Comparison of ENCODE assay signal across 16 cellular contexts in the genomic region with DNA sequence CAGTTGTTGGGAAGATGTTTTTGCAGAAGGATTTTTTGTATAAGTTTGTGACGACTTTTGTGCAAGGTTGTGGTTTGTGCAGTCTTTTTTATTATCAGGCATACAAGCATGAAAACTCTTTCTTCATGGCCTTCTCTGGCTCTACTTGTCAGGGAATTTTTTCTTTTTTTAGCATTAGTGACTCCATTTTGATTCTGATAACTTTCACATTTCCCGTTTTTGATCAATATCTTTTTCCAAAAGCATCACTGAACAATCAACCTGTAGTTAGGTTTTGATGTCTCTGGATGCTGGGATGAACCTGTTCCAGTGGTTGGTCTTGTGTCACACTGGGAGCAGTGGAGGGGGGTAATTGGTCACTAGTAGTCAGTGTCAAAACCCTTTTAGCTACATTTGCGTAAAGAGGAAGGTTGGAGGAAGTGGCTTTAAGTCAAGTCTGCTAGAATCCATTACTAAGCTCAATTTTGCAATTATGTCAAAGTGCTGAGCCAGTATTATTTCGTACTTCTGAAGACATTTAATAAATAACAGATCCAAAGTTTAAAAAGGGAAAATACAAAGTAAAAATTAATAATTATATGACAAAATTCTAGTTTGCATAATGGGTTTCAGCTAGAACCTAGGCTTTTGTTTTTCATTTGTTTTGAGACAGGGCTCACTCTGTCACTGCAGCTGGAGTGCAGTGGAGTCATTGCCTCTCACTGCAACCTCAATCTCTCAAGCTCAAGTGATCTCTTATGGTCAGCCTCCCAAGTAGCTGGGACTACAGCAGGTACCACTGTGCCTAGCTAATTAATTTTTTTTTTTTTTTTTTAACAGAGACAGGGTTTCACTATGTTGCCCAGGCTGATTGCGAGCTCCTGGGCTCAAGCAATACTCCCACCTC. TPM values are rescaled to one million over a fixed set of nuclear protein-coding genes. Genes with fewer than 3 reads are reported as not detected.
"Had no signal": no experiment of that assay in that cellular context is flagged by ENCODE, and none has a peak within 500 bp of the region (broad histone marks: within the 10 kb centered on the region; RNA-seq: fewer than 3 reads in every experiment).

No MANE protein-coding gene starts in this region.

- H3K4me3 Mint-ChIP-seq: activated naive CD8-positive, alpha-beta T cell treated with anti-CD3 and anti-CD28 coated beads for 36 hours; naive thymus-derived CD8-positive, alpha-beta T cell had no signal

- H3K36me3 ChIP-seq: right atrium auricular region, tibial nerve had no signal

- H3K9me3 Mint-ChIP-seq: activated naive CD8-positive, alpha-beta T cell treated with anti-CD3 and anti-CD28 coated beads for 36 hours; naive thymus-derived CD8-positive, alpha-beta T cell had no signal

- H3K9me3 ChIP-seq: right atrium auricular region, tibial nerve had no signal

- DNase-seq: activated CD4-positive, alpha-beta T cell treated with anti-CD3 and anti-CD28 coated beads for 1 hour; activated CD4-positive, alpha-beta T cell treated with anti-CD3 and anti-CD28 coated beads, Interleukin-2, amount 50 U/mL, for 48 hours; activated gamma-delta T cell; activated naive CD8-positive, alpha-beta T cell treated with anti-CD3 and anti-CD28 coated beads for 36 hours; activated T-cell treated with anti-CD3 and anti-CD28 coated beads, Interleukin-2, amount 50 U/mL, for 48 hours; anterior cingulate cortex; cerebellar nuclear complex; dermis blood vessel endothelial cell; glutamatergic neuron; left colon; naive thymus-derived CD8-positive, alpha-beta T cell; nucleus accumbens had no signal

- H3K36me3 Mint-ChIP-seq: activated naive CD8-positive, alpha-beta T cell treated with anti-CD3 and anti-CD28 coated beads for 36 hours had no signal

- ATAC-seq: left colon; naive thymus-derived CD8-positive, alpha-beta T cell had no signal

- H3K27ac ChIP-seq: right atrium auricular region, tibial nerve had no signal

- H3K27ac Mint-ChIP-seq: activated naive CD8-positive, alpha-beta T cell treated with anti-CD3 and anti-CD28 coated beads for 36 hours; naive thymus-derived CD8-positive, alpha-beta T cell had no signal

- H3K4me3 ChIP-seq: right atrium auricular region, smooth muscle cell, tibial nerve had no signal

RNA-seq across cellular contexts. Expression of gene CFAP161, which starts 18.8 kb away (rescaled TPM):
- total RNA-seq: activated naive CD8-positive, alpha-beta T cell treated with anti-CD3 and anti-CD28 coated beads for 36 hours; epithelial cell of proximal tubule; left colon had no signal
